9 cellular contexts compared by ENCODE assay signal in the genomic region with DNA sequence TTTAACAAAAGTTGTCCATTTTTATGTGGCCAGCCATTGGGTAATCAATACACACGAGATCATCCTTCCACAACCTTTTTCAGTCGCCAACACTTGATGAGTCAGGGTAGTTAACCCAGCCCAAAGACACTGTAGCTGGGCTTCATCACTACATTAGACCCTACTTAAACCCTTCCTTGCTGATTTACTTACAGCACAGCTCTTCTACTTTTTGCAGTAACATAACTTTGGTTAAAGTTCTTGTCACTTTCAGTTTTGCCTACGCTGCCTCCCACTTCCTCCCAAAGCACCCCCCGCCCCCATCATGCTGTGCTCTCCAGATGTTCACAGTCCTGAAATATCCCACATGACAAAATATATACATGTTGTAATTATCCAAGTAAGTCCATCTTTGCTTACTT.
DNase-seq lines count a peak whose midpoint lies in the region; ATAC-seq, FAIRE-seq and TF ChIP-seq lines count a peak whose summit lies in the region.
"Had no signal": no experiment of that assay in that cellular context is flagged by ENCODE, and none has a peak within 500 bp of the region (broad histone marks: within the 10 kb centered on the region; RNA-seq: fewer than 3 reads in every experiment).

No MANE protein-coding gene starts in this region.

- no peaks in the 10 kb centered on the region for H3K79me1 ChIP-seq in trophoblast cell (ENCODE audit: low read length)

- no peak for TF ChIP-seq RAD21 in GM12878 (IDR thresholded peaks at IDR 0.05; ENCODE audit: insufficient read depth, low read depth, low read length)

- SMC1A ChIA-PET in GM12878 (lab: Charles Lee; ENCODE audit: uncharacterized antibody, unreplicated experiment): interaction anchor here (0.8 to 2.8 kb wide), 5 partner anchors 11 to 269 kb away, joined by 3 to 10 read pairs (median 8); no protein-coding TSS in a partner anchor

- no peak overlapping the region for H4K8ac ChIP-seq in trophoblast cell (ENCODE audit: low read depth, low read length)

- ATAC-seq in GM12878: peak; percentile 91
- no peak for ATAC-seq in omental fat pad (ENCODE audit: low FRiP score)
- ATAC-seq: heart left ventricle had no signal

- H2BK12ac ChIP-seq in trophoblast cell (ENCODE audit: low read length): no peak overlapping the region

- H3K27me3 ChIP-seq in GM12878 (replicated peaks in 1 of 2; ENCODE audit: control insufficient read depth in 2 of 2, insufficient read depth in 2 of 2, low read length in 1 of 2) (no peaks in the 10 kb centered on the region), trophoblast cell (ENCODE audit: insufficient read depth, low read length) (no peaks in the 10 kb centered on the region)

- TF ChIP-seq POLR2A in GM12878 (IDR thresholded peaks at IDR 0.05; ENCODE audit: low read depth, low read length): no peak

- H3K36me3 ChIP-seq in GM12878 (ENCODE audit: control insufficient read depth in 2 of 2, insufficient read depth in 2 of 2, low read length in 1 of 2) (no peaks in the 10 kb centered on the region), trophoblast cell (ENCODE audit: control insufficient read depth in 1 of 2, insufficient read depth in 2 of 2, low read length in 2 of 2) (no peaks in the 10 kb centered on the region)
- H3K36me3 ChIP-seq: heart left ventricle had no signal

- CTCF ChIA-PET in GM12878 (lab: Yijun Ruan, JAX): interaction anchor here (0.7 to 2.1 kb wide), 5 partner anchors 11 to 179 kb away, joined by 3 to 14 read pairs (median 3); no protein-coding TSS in a partner anchor

- intact Hi-C loops in GM12878 (cut with micrococcal nuclease; ENCODE audit: unreplicated experiment): no loop called here

- no peak overlapping the region for H3K4me3 ChIP-seq in GM12878
- no peak overlapping the region for H3K4me3 ChIP-seq in trophoblast cell (ENCODE audit: low read depth, low read length)

- H2BK5ac ChIP-seq in trophoblast cell (ENCODE audit: low read depth, low read length, poor library complexity): no peak overlapping the region

- no peak overlapping the region for H3K4ac ChIP-seq in trophoblast cell (ENCODE audit: low read depth, low read length)

- H3K18ac ChIP-seq in trophoblast cell (ENCODE audit: low read length): no peak overlapping the region

- no peak overlapping the region for H3K14ac ChIP-seq in trophoblast cell (ENCODE audit: low read length)

- H4K12ac ChIP-seq in trophoblast cell (ENCODE audit: low read depth, low read length): no peak overlapping the region

- no peak overlapping the region for H4K91ac ChIP-seq in trophoblast cell (ENCODE audit: low read depth, low read length)

- RAD21 ChIA-PET in GM12878 (lab: Charles Lee; ENCODE audit: unreplicated experiment): interaction anchor here (1.0 to 1.2 kb wide), 2 partner anchors 49 to 96 kb away, joined by 4 read pairs; no protein-coding TSS in a partner anchor

- H3K27ac ChIP-seq in GM12878 (ENCODE audit: control insufficient read depth, insufficient read depth) (no peak overlapping the region; the same call in 1 of the 2 replicates), trophoblast cell (ENCODE audit: low read depth, low read length) (no peak overlapping the region)
- H3K27ac ChIP-seq: heart left ventricle had no signal

- in situ Hi-C loops in GM12878 (cut with MboI): loop anchor here (5.0 kb wide), 1 partner anchor 47 kb away; no protein-coding TSS in a partner anchor

- DNase-seq in stimulated activated CD4-positive, alpha-beta T cell treated with anti-CD3 and anti-CD28 coated beads, Interleukin-15, amount 100 ng/mL, for 24 hours: peak; percentile 7
- DNase-seq in stimulated activated CD4-positive, alpha-beta T cell treated with anti-CD3 and anti-CD28 coated beads, Interleukin-2, amount 100 ng/mL, for 48 hours: no peak
- DNase-seq in HT1080 (ENCODE audit: low read depth): peak; percentile 23
- peak; percentile 27 for DNase-seq in GM12878 (ENCODE audit: low read depth, low spot score)
- DNase-seq in urothelium cell line (ENCODE audit: low spot score): peak; percentile 11
- no peak for DNase-seq in NCI-H2029 (lab: John Stamatoyannopoulos, UW)
- DNase-seq in trophoblast cell: no peak
- no peak for DNase-seq in omental fat pad (ENCODE audit: low spot score)
- DNase-seq: heart left ventricle had no signal

- H2BK120ac ChIP-seq in trophoblast cell (ENCODE audit: insufficient read depth, low read length, poor library complexity): no peak overlapping the region

- TF ChIP-seq CTCF in GM12878 (IDR thresholded peaks at IDR 0.05 in 2 of 3, conservative IDR thresholded peaks at IDR 0.05 in 1 of 3; ENCODE audit: control insufficient read depth in 2 of 3, extremely low read depth in 1 of 3, insufficient read depth in 1 of 3, low read depth in 3 of 3, low read length in 3 of 3): no peak
- TF ChIP-seq CTCF in omental fat pad (IDR thresholded peaks at IDR 0.05): no peak

- no peak overlapping the region for H3K23ac ChIP-seq in trophoblast cell (ENCODE audit: low read length)

- peak; percentile 38 for FAIRE-seq in GM12878 (lab: Jason Lieb, UNC)
- FAIRE-seq in urothelium cell line (lab: Jason Lieb, UNC): no peak

- no peak overlapping the region for H2AK5ac ChIP-seq in trophoblast cell (ENCODE audit: low read length)

- no peaks in the 10 kb centered on the region for H4K20me1 ChIP-seq in GM12878 (ENCODE audit: control insufficient read depth, insufficient read depth)

- no peak overlapping the region for H3K9ac ChIP-seq in GM12878 (ENCODE audit: control insufficient read depth, insufficient read depth, low read length)
- no peak overlapping the region for H3K9ac ChIP-seq in trophoblast cell (ENCODE audit: low read length)

- H3K9me3 ChIP-seq in GM12878 (replicated peaks; ENCODE audit: control insufficient read depth, insufficient read depth, low read length): no peaks in the 10 kb centered on the region
- no peaks in the 10 kb centered on the region for H3K9me3 ChIP-seq in trophoblast cell (ENCODE audit: insufficient read depth, low read depth, low read length)
- H3K9me3 ChIP-seq: heart left ventricle had no signal

- BruUV-seq in GM12878 (replicated peaks; lab: Mats Ljungman, UMichigan): no TSS peak

- H2AFZ ChIP-seq in GM12878 (ENCODE audit: control insufficient read depth, low read depth, low read length) (peak overlapping the region; percentile 66), trophoblast cell (ENCODE audit: insufficient read depth, low read length, poor library complexity) (no peak overlapping the region)

- POLR2A ChIA-PET in GM12878 (lab: Charles Lee): interaction anchor here (0.7 kb wide), 1 partner anchor 22 kb away, joined by 3 read pairs; no protein-coding TSS in a partner anchor

- H3K79me2 ChIP-seq in GM12878 (ENCODE audit: control insufficient read depth, insufficient read depth, low read length) (no peaks in the 10 kb centered on the region), trophoblast cell (ENCODE audit: control insufficient read depth, insufficient read depth, low read length, poor library complexity) (no peaks in the 10 kb centered on the region)

- H3K4me1 ChIP-seq in GM12878 (ENCODE audit: control insufficient read depth, insufficient read depth, low read length) (peaks cover 10% of the 10 kb centered on the region), trophoblast cell (ENCODE audit: control insufficient read depth in 1 of 2, insufficient read depth in 2 of 2, low read length in 2 of 2) (no peaks in the 10 kb centered on the region)

- 23% methylated on average over 4 of the region's 4 CpGs for WGBS in GM12878 (ENCODE audit: insufficient coverage, insufficient replicate concordance, low lambda C conversion rate, missing lambda C conversion rate)
- no CpG with 5 or more reads among the region's 4 CpGs for WGBS in trophoblast cell (ENCODE audit: extremely low coverage, insufficient coverage, insufficient read length)

- peak overlapping the region; percentile 56 for H3K4me2 ChIP-seq in GM12878 (ENCODE audit: control insufficient read depth, insufficient read depth)
- H3K4me2 ChIP-seq in trophoblast cell (ENCODE audit: low read length): no peak overlapping the region

- no peak for TF ChIP-seq EP300 in GM12878 (IDR thresholded peaks at IDR 0.05; ENCODE audit: borderline replicate concordance in 1 of 2, control insufficient read depth in 1 of 2, low read depth in 2 of 2, low read length in 2 of 2)

TF ChIP-seq in GM12878, 131 proteins besides CTCF, POLR2A, EP300 and RAD21 (continues in another document):
- TF ChIP-seq RUNX3 (IDR thresholded peaks at IDR 0.05; ENCODE audit: low read length): 0 out of 2 replicates have a peak, but pooled peaks have one; percentile 15
- TF ChIP-seq TCF12 (IDR thresholded peaks at IDR 0.05; ENCODE audit: low read depth, low read length): peak; percentile 38; the same call in 1 of the 2 replicates
- no peak for TF ChIP-seq ZBTB4 (CRISPR knock-in tag; IDR thresholded peaks at IDR 0.05)
- TF ChIP-seq, protein P1, sequence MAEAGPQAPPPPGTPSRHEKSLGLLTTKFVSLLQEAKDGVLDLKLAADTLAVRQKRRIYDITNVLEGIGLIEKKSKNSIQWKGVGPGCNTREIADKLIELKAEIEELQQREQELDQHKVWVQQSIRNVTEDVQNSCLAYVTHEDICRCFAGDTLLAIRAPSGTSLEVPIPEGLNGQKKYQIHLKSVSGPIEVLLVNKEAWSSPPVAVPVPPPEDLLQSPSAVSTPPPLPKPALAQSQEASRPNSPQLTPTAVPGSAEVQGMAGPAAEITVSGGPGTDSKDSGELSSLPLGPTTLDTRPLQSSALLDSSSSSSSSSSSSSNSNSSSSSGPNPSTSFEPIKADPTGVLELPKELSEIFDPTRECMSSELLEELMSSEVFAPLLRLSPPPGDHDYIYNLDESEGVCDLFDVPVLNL (IDR thresholded peaks at IDR 0.05; ENCODE audit: low read depth, low read length): no peak

Comparison
In these comparisons a context has a peak if more than half of its experiments do, and no peak if none do; other contexts are left out.
1. DNase-seq: peak in stimulated activated CD4-positive, alpha-beta T cell treated with anti-CD3 and anti-CD28 coated beads, Interleukin-15, amount 100 ng/mL, for 24 hours (single experiment), HT1080 (single experiment), GM12878 (single experiment) and urothelium cell line (single experiment); none in stimulated activated CD4-positive, alpha-beta T cell treated with anti-CD3 and anti-CD28 coated beads, Interleukin-2, amount 100 ng/mL, for 48 hours (0 of 2), NCI-H2029 (single experiment), trophoblast cell (0 of 2) and omental fat pad (single experiment).